1 cellular context compared by ENCODE assay signal in the genomic region with DNA sequence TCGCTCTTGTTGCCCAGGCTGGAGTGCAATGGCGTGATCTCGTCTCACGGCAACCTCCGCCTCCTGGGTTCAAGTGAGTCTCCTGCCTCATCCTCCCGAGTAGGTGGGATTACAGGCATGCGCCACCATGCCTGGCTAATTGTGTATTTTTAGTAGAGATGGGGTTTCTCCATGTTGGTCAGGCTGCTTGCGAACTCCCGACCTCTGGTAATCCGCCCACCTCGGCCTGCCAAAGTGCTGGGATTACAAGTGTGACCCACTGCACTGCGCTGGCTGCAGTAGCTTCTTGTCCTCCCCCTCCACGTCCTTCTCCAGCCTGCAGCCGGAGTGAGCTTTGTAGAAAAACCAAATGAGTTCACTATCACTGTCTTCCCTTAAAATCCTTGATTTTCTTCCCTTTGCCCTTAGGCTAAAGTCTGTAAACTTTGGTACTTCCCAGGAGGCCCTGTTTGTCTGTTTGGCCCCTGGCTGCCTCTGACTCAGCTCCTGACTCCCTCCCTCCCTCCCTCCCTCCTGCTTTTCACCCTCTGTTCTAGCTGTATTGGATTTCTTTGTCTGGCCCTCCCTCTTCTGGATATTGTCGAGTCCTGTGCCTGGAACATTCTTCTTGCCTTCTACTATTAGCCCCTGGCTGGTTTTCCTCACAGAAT.
TF ChIP-seq lines count a peak whose summit lies in the region.

No MANE protein-coding gene starts in this region.

TF ChIP-seq in HepG2, 621 proteins besides CTCF, POLR2A, EP300 and RAD21 (continued from another document and continues in another):
- TF ChIP-seq TBL1XR1 (IDR thresholded peaks at IDR 0.05; ENCODE audit: borderline replicate concordance, low read length, partially characterized antibody) (no peak), CEBPG (CRISPR knock-in tag; IDR thresholded peaks at IDR 0.05) (peak; percentile 31), HIVEP1 (CRISPR knock-in tag; IDR thresholded peaks at IDR 0.05) (no peak), CHD4 (IDR thresholded peaks at IDR 0.05; ENCODE audit: borderline replicate concordance, low read length) (peak; percentile 76; the same call in 1 of the 2 replicates), NFRKB (IDR thresholded peaks at IDR 0.05) (no peak), SNAI1 (CRISPR knock-in tag; IDR thresholded peaks at IDR 0.05; ENCODE audit: borderline replicate concordance) (no peak), FOXO1 (CRISPR knock-in tag; IDR thresholded peaks at IDR 0.05) (peak; percentile 84; the same call in 1 of the 2 replicates), ZNF569 (CRISPR knock-in tag; IDR thresholded peaks at IDR 0.05; ENCODE audit: borderline replicate concordance) (0 out of 2 replicates have a peak, but pooled peaks have one; percentile 59), FOSL1 (CRISPR knock-in tag; IDR thresholded peaks at IDR 0.05; ENCODE audit: borderline replicate concordance) (peak; percentile 57; the same call in 1 of the 2 replicates), ZNF614 (CRISPR knock-in tag; IDR thresholded peaks at IDR 0.05; ENCODE audit: borderline replicate concordance) (peak; percentile 83; the same call in 1 of the 2 replicates), ZNF563 (CRISPR knock-in tag; IDR thresholded peaks at IDR 0.05) (peak; percentile 54; the same call in 1 of the 2 replicates), AKAP8 (CRISPR knock-in tag; IDR thresholded peaks at IDR 0.05) (peak; percentile 54; the same call in 1 of the 2 replicates), ZNF577 (CRISPR knock-in tag; IDR thresholded peaks at IDR 0.05; ENCODE audit: borderline replicate concordance, low read depth) (no peak), NFE2L1 (CRISPR knock-in tag; IDR thresholded peaks at IDR 0.05; ENCODE audit: borderline replicate concordance) (no peak), ZKSCAN5 (CRISPR knock-in tag; IDR thresholded peaks at IDR 0.05) (no peak), ZNF703 (CRISPR knock-in tag; IDR thresholded peaks at IDR 0.05; ENCODE audit: borderline replicate concordance) (no peak), PITX1 (CRISPR knock-in tag; IDR thresholded peaks at IDR 0.05) (peak; percentile 89), SRSF9 (IDR thresholded peaks at IDR 0.05; ENCODE audit: borderline replicate concordance, insufficient read depth, low read depth, low read length, poor library complexity, severe bottlenecking) (no peak), YY1 (IDR thresholded peaks at IDR 0.05; ENCODE audit: insufficient read depth, insufficient replicate concordance, low read depth, low read length) (peak; percentile 25), THAP11 (CRISPR knock-in tag; IDR thresholded peaks at IDR 0.05) (peak; percentile 73), BRD4 (CRISPR knock-in tag; IDR thresholded peaks at IDR 0.05) (no peak; the same call in 1 of the 2 replicates), ZFX (CRISPR knock-in tag; IDR thresholded peaks at IDR 0.05; ENCODE audit: low read depth) (peak; percentile 66; the same call in 1 of the 2 replicates), ZNF30 (CRISPR knock-in tag; IDR thresholded peaks at IDR 0.05) (no peak), SETDB1 (CRISPR knock-in tag; IDR thresholded peaks at IDR 0.05; ENCODE audit: borderline replicate concordance) (no peak), SMARCC2 (IDR thresholded peaks at IDR 0.05) (no peak), ZC3H13 (CRISPR knock-in tag; IDR thresholded peaks at IDR 0.05) (no peak), ZNF749 (CRISPR knock-in tag; IDR thresholded peaks at IDR 0.05; ENCODE audit: borderline replicate concordance) (no peak), LCORL (IDR thresholded peaks at IDR 0.05) (peak; percentile 43; the same call in 1 of the 2 replicates), LCORL (CRISPR knock-in tag; IDR thresholded peaks at IDR 0.05) (peak; percentile 97), ZFYVE20 (CRISPR knock-in tag; IDR thresholded peaks at IDR 0.05; ENCODE audit: borderline replicate concordance, low read depth) (no peak), MTF2 (CRISPR knock-in tag; IDR thresholded peaks at IDR 0.05; ENCODE audit: borderline replicate concordance) (no peak), ZNF329 (CRISPR knock-in tag; IDR thresholded peaks at IDR 0.05; ENCODE audit: low read depth) (no peak), WIZ (CRISPR knock-in tag; IDR thresholded peaks at IDR 0.05) (peak; percentile 85; the same call in 1 of the 2 replicates), ZNF572 (CRISPR knock-in tag; IDR thresholded peaks at IDR 0.05) (no peak)
- TF ChIP-seq, protein P1, sequence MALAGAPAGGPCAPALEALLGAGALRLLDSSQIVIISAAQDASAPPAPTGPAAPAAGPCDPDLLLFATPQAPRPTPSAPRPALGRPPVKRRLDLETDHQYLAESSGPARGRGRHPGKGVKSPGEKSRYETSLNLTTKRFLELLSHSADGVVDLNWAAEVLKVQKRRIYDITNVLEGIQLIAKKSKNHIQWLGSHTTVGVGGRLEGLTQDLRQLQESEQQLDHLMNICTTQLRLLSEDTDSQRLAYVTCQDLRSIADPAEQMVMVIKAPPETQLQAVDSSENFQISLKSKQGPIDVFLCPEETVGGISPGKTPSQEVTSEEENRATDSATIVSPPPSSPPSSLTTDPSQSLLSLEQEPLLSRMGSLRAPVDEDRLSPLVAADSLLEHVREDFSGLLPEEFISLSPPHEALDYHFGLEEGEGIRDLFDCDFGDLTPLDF (CRISPR knock-in tag; IDR thresholded peaks at IDR 0.05): no peak
- TF ChIP-seq, protein P2, sequence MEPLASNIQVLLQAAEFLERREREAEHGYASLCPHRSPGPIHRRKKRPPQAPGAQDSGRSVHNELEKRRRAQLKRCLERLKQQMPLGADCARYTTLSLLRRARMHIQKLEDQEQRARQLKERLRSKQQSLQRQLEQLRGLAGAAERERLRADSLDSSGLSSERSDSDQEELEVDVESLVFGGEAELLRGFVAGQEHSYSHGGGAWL (CRISPR knock-in tag; IDR thresholded peaks at IDR 0.05): no peak; the same call in 1 of the 2 replicates
- TF ChIP-seq, protein P3, sequence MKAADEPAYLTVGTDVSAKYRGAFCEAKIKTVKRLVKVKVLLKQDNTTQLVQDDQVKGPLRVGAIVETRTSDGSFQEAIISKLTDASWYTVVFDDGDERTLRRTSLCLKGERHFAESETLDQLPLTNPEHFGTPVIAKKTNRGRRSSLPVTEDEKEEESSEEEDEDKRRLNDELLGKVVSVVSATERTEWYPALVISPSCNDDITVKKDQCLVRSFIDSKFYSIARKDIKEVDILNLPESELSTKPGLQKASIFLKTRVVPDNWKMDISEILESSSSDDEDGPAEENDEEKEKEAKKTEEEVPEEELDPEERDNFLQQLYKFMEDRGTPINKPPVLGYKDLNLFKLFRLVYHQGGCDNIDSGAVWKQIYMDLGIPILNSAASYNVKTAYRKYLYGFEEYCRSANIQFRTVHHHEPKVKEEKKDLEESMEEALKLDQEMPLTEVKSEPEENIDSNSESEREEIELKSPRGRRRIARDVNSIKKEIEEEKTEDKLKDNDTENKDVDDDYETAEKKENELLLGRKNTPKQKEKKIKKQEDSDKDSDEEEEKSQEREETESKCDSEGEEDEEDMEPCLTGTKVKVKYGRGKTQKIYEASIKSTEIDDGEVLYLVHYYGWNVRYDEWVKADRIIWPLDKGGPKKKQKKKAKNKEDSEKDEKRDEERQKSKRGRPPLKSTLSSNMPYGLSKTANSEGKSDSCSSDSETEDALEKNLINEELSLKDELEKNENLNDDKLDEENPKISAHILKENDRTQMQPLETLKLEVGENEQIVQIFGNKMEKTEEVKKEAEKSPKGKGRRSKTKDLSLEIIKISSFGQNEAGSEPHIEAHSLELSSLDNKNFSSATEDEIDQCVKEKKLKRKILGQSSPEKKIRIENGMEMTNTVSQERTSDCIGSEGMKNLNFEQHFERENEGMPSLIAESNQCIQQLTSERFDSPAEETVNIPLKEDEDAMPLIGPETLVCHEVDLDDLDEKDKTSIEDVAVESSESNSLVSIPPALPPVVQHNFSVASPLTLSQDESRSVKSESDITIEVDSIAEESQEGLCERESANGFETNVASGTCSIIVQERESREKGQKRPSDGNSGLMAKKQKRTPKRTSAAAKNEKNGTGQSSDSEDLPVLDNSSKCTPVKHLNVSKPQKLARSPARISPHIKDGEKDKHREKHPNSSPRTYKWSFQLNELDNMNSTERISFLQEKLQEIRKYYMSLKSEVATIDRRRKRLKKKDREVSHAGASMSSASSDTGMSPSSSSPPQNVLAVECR (CRISPR knock-in tag; IDR thresholded peaks at IDR 0.05; ENCODE audit: borderline replicate concordance): peak; percentile 72; the same call in 1 of the 2 replicates
- TF ChIP-seq, protein P4, sequence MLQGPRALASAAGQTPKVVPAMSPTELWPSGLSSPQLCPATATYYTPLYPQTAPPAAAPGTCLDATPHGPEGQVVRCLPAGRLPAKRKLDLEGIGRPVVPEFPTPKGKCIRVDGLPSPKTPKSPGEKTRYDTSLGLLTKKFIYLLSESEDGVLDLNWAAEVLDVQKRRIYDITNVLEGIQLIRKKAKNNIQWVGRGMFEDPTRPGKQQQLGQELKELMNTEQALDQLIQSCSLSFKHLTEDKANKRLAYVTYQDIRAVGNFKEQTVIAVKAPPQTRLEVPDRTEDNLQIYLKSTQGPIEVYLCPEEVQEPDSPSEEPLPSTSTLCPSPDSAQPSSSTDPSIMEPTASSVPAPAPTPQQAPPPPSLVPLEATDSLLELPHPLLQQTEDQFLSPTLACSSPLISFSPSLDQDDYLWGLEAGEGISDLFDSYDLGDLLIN (CRISPR knock-in tag; IDR thresholded peaks at IDR 0.05; ENCODE audit: borderline replicate concordance): no peak
- TF ChIP-seq, protein P5, sequence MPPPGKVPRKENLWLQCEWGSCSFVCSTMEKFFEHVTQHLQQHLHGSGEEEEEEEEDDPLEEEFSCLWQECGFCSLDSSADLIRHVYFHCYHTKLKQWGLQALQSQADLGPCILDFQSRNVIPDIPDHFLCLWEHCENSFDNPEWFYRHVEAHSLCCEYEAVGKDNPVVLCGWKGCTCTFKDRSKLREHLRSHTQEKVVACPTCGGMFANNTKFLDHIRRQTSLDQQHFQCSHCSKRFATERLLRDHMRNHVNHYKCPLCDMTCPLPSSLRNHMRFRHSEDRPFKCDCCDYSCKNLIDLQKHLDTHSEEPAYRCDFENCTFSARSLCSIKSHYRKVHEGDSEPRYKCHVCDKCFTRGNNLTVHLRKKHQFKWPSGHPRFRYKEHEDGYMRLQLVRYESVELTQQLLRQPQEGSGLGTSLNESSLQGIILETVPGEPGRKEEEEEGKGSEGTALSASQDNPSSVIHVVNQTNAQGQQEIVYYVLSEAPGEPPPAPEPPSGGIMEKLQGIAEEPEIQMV (CRISPR knock-in tag; IDR thresholded peaks at IDR 0.05; ENCODE audit: low read depth): no peak; the same call in 1 of the 2 replicates
- TF ChIP-seq, protein P6, sequence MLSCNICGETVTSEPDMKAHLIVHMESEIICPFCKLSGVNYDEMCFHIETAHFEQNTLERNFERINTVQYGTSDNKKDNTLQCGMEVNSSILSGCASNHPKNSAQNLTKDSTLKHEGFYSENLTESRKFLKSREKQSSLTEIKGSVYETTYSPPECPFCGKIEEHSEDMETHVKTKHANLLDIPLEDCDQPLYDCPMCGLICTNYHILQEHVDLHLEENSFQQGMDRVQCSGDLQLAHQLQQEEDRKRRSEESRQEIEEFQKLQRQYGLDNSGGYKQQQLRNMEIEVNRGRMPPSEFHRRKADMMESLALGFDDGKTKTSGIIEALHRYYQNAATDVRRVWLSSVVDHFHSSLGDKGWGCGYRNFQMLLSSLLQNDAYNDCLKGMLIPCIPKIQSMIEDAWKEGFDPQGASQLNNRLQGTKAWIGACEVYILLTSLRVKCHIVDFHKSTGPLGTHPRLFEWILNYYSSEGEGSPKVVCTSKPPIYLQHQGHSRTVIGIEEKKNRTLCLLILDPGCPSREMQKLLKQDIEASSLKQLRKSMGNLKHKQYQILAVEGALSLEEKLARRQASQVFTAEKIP (CRISPR knock-in tag; IDR thresholded peaks at IDR 0.05; ENCODE audit: borderline replicate concordance): no peak
- TF ChIP-seq, protein P7, sequence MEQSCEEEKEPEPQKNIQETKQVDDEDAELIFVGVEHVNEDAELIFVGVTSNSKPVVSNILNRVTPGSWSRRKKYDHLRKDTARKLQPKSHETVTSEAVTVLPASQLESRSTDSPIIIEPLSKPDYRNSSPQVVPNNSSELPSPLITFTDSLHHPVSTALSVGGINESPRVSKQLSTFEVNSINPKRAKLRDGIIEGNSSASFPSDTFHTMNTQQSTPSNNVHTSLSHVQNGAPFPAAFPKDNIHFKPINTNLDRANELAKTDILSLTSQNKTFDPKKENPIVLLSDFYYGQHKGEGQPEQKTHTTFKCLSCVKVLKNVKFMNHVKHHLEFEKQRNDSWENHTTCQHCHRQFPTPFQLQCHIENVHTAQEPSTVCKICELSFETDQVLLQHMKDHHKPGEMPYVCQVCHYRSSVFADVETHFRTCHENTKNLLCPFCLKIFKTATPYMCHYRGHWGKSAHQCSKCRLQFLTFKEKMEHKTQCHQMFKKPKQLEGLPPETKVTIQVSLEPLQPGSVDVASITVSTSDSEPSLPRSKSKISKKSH (CRISPR knock-in tag; IDR thresholded peaks at IDR 0.05; ENCODE audit: borderline replicate concordance): 0 out of 2 replicates have a peak, but pooled peaks have one; percentile 72
- TF ChIP-seq, protein P8, sequence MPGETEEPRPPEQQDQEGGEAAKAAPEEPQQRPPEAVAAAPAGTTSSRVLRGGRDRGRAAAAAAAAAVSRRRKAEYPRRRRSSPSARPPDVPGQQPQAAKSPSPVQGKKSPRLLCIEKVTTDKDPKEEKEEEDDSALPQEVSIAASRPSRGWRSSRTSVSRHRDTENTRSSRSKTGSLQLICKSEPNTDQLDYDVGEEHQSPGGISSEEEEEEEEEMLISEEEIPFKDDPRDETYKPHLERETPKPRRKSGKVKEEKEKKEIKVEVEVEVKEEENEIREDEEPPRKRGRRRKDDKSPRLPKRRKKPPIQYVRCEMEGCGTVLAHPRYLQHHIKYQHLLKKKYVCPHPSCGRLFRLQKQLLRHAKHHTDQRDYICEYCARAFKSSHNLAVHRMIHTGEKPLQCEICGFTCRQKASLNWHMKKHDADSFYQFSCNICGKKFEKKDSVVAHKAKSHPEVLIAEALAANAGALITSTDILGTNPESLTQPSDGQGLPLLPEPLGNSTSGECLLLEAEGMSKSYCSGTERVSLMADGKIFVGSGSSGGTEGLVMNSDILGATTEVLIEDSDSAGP (CRISPR knock-in tag; IDR thresholded peaks at IDR 0.05; ENCODE audit: borderline replicate concordance): peak; percentile 56; the same call in 1 of the 2 replicates
- TF ChIP-seq, protein P9, sequence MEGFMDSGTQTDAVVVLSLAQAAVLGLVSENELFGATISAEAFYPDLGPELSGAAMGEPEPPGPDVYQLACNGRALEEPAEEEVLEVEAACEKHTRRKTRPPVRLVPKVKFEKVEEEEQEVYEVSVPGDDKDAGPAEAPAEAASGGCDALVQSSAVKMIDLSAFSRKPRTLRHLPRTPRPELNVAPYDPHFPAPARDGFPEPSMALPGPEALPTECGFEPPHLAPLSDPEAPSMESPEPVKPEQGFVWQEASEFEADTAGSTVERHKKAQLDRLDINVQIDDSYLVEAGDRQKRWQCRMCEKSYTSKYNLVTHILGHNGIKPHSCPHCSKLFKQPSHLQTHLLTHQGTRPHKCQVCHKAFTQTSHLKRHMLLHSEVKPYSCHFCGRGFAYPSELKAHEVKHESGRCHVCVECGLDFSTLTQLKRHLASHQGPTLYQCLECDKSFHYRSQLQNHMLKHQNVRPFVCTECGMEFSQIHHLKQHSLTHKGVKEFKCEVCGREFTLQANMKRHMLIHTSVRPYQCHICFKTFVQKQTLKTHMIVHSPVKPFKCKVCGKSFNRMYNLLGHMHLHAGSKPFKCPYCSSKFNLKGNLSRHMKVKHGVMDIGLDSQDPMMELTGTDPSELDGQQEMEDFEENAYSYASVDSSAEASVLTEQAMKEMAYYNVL (CRISPR knock-in tag; IDR thresholded peaks at IDR 0.05; ENCODE audit: borderline replicate concordance): peak; percentile 96
